Comparison of ENCODE assay signal across 10 cellular contexts in genomic region chr10:119285495-119286267, GRCh38.
DNase-seq lines count a peak whose midpoint lies in the region; ATAC-seq and FAIRE-seq lines count a peak whose summit lies in the region.
"Had no signal": no experiment of that assay in that cellular context is flagged by ENCODE, and none has a peak within 500 bp of the region (broad histone marks: within the 10 kb centered on the region; RNA-seq: fewer than 3 reads in every experiment).

No MANE protein-coding gene starts in this region.

- DNase-seq in activated T-cell treated with anti-CD3 and anti-CD28 coated beads, Interleukin-2, amount 50 U/mL, for 4 hours = no peak
- DNase-seq in activated T-cell treated with anti-CD3 and anti-CD28 coated beads for 4 hours = no peak
- DNase-seq in stimulated activated naive CD8-positive, alpha-beta T cell treated with anti-CD3 and anti-CD28 coated beads, Interleukin-15, amount 100 ng/mL, for 72 hours = no peak
- DNase-seq in stimulated activated naive CD4-positive, alpha-beta T cell treated with Interleukin-2 at 50 U/mL for 16 hours (lab: John Stamatoyannopoulos, UW) = no peak
- no peak for DNase-seq in stimulated activated CD8-positive, alpha-beta memory T cell treated with anti-CD3 and anti-CD28 coated beads, Interleukin-4, amount 100 ng/mL, for 48 hours
- no peak for DNase-seq in urothelium cell line (ENCODE audit: low spot score)
- DNase-seq: brain microvascular endothelial cell, C1 segment of cervical spinal cord had no signal

- peak overlapping the region in 1 of 2 donors; percentile 43 for H3K9ac ChIP-seq in duodenal mucosa (ENCODE audit: low read depth in 1 of 2, low read length in 2 of 2)

- H3K27ac ChIP-seq in KOPT-K1 (ENCODE audit: low read depth, low read length, poor library complexity, severe bottlenecking) = peak overlapping the region; percentile 85
- no peak overlapping the region for H3K27ac ChIP-seq in duodenal mucosa (ENCODE audit: low read depth, low read length)
- H3K27ac ChIP-seq: brain microvascular endothelial cell had no signal

- ATAC-seq in activated T-cell treated with anti-CD3 and anti-CD28 coated beads, Interleukin-2, amount 50 U/mL, for 4 hours = peak; percentile 67 to 68
- ATAC-seq in stimulated activated naive CD8-positive, alpha-beta T cell treated with anti-CD3 and anti-CD28 coated beads, Interleukin-15, amount 100 ng/mL, for 72 hours = no peak

- H3K9me3 ChIP-seq in KOPT-K1 (ENCODE audit: insufficient read depth, low read length, poor library complexity, severe bottlenecking) (no peaks in the 10 kb centered on the region), duodenal mucosa (ENCODE audit: control insufficient read depth in 1 of 2, low read length in 2 of 2) (no peaks in the 10 kb centered on the region)

- H3K4me3 Mint-ChIP-seq in activated T-cell treated with anti-CD3 and anti-CD28 coated beads, Interleukin-2, amount 50 U/mL, for 4 hours = peak overlapping the region; percentile 72
- peak overlapping the region; percentile 42 to 77 for H3K4me3 Mint-ChIP-seq in stimulated activated naive CD8-positive, alpha-beta T cell treated with anti-CD3 and anti-CD28 coated beads, Interleukin-15, amount 100 ng/mL, for 72 hours

- H3K4me1 Mint-ChIP-seq in activated T-cell treated with anti-CD3 and anti-CD28 coated beads, Interleukin-2, amount 50 U/mL, for 4 hours (ENCODE audit: low read depth) = peaks cover 82% of the 10 kb centered on the region
- peaks cover 87% of the 10 kb centered on the region for H3K4me1 Mint-ChIP-seq in stimulated activated naive CD8-positive, alpha-beta T cell treated with anti-CD3 and anti-CD28 coated beads, Interleukin-15, amount 100 ng/mL, for 72 hours

- H3K27me3 Mint-ChIP-seq in activated T-cell treated with anti-CD3 and anti-CD28 coated beads, Interleukin-2, amount 50 U/mL, for 4 hours (ENCODE audit: low read depth) = no peaks in the 10 kb centered on the region
- no peaks in the 10 kb centered on the region for H3K27me3 Mint-ChIP-seq in stimulated activated naive CD8-positive, alpha-beta T cell treated with anti-CD3 and anti-CD28 coated beads, Interleukin-15, amount 100 ng/mL, for 72 hours

- H3K9me3 Mint-ChIP-seq in activated T-cell treated with anti-CD3 and anti-CD28 coated beads, Interleukin-2, amount 50 U/mL, for 4 hours = no peaks in the 10 kb centered on the region
- H3K9me3 Mint-ChIP-seq in stimulated activated naive CD8-positive, alpha-beta T cell treated with anti-CD3 and anti-CD28 coated beads, Interleukin-15, amount 100 ng/mL, for 72 hours = no peaks in the 10 kb centered on the region

- peak overlapping the region; percentile 45 to 48 for H3K4me3 ChIP-seq in duodenal mucosa (ENCODE audit: low read depth in 1 of 2, low read length in 2 of 2)

- H3K27ac Mint-ChIP-seq in stimulated activated naive CD8-positive, alpha-beta T cell treated with anti-CD3 and anti-CD28 coated beads, Interleukin-15, amount 100 ng/mL, for 72 hours = peak overlapping the region in 1 of 2 donors; percentile 89

- H3K27me3 ChIP-seq in duodenal mucosa (ENCODE audit: control insufficient read depth in 1 of 2, insufficient read depth in 2 of 2, low read length in 2 of 2) = no peaks in the 10 kb centered on the region
- H3K27me3 ChIP-seq: brain microvascular endothelial cell had no signal

- no peak for FAIRE-seq in urothelium cell line (lab: Jason Lieb, UNC)

- peaks cover 5% of the 10 kb centered on the region for H3K36me3 Mint-ChIP-seq in activated T-cell treated with anti-CD3 and anti-CD28 coated beads, Interleukin-2, amount 50 U/mL, for 4 hours (ENCODE audit: insufficient read depth)

- peaks cover 53 to 70% of the 10 kb centered on the region in 2 donors for H3K4me1 ChIP-seq in duodenal mucosa (ENCODE audit: control insufficient read depth in 1 of 2, insufficient read depth in 2 of 2, low read length in 2 of 2)

- H3K36me3 ChIP-seq in KOPT-K1 (ENCODE audit: insufficient read depth, low read length) = no peaks in the 10 kb centered on the region
- H3K36me3 ChIP-seq in duodenal mucosa (ENCODE audit: control insufficient read depth in 1 of 2, insufficient read depth in 2 of 2, low read length in 2 of 2) = no peaks in the 10 kb centered on the region
- H3K36me3 ChIP-seq: brain microvascular endothelial cell had no signal
